Comparison of ENCODE assay signal across 24 cellular contexts in genomic region chr13:48070942-48071341, GRCh38.
"Had no signal": no experiment of that assay in that cellular context is flagged by ENCODE, and none has a peak within 500 bp of the region (broad histone marks: within the 10 kb centered on the region; RNA-seq: fewer than 3 reads in every experiment).

No MANE protein-coding gene starts in this region.

- H3K9me3 Mint-ChIP-seq: central memory CD8-positive, alpha-beta T cell had no signal

- H3K9ac ChIP-seq: KMS-11 had no signal

- H3K27ac ChIP-seq: KMS-11, Peyer's patch, SJSA1 had no signal

- H3K4me3 ChIP-seq: MG63, Peyer's patch, SJSA1 had no signal

- H3K4me1 ChIP-seq: Peyer's patch, SJSA1 had no signal

- H3K4me3 Mint-ChIP-seq: activated CD4-positive, alpha-beta memory T cell treated with anti-CD3 and anti-CD28 coated beads, Interleukin-2, amount 10 ng/mL, durations not matched to agents 7 days and 5 days; activated naive CD8-positive, alpha-beta T cell; brain; central memory CD8-positive, alpha-beta T cell had no signal

- H3K4me1 Mint-ChIP-seq: brain; central memory CD8-positive, alpha-beta T cell had no signal

- H3K4me2 ChIP-seq: KMS-11 had no signal

- ATAC-seq: SK-N-SH treated with all-trans-retinoic acid at 6 μM for 48 hours had no signal

- DNase-seq: activated CD4-positive, alpha-beta memory T cell treated with anti-CD3 and anti-CD28 coated beads, Interleukin-2, amount 10 ng/mL, durations not matched to agents 7 days and 5 days; activated CD4-positive, alpha-beta T cell treated with anti-CD3 and anti-CD28 coated beads, Interleukin-2, amount 50 U/mL, for 1 hour; activated effector memory CD4-positive, alpha-beta T cell treated with Interleukin-2 at 50 U/mL for 16 hours; activated naive CD4-positive, alpha-beta T cell; amygdala; MG63; MV-4-11; NCI-H1092 treated with DMSO at 0.1 percent for 48 hours; NCI-H1417 treated with DMSO at 0.1 percent for 48 hours; NCI-H1694; NCI-H2029; NCI-H345; NCI-H510A; NCI-H526 treated with DMSO at 0.1 percent for 48 hours; Peyer's patch; SHP77; SW 1271 had no signal

- H3K27me3 Mint-ChIP-seq: activated CD4-positive, alpha-beta memory T cell treated with anti-CD3 and anti-CD28 coated beads, Interleukin-2, amount 10 ng/mL, durations not matched to agents 7 days and 5 days; activated naive CD8-positive, alpha-beta T cell; brain; central memory CD8-positive, alpha-beta T cell had no signal

- FAIRE-seq: astrocyte had no signal

- H3K27me3 ChIP-seq: MG63, Peyer's patch, SJSA1 had no signal

- H3K27ac Mint-ChIP-seq: activated CD4-positive, alpha-beta memory T cell treated with anti-CD3 and anti-CD28 coated beads, Interleukin-2, amount 10 ng/mL, durations not matched to agents 7 days and 5 days; activated naive CD8-positive, alpha-beta T cell had no signal
